Comparison of ENCODE assay signal across 27 cellular contexts in genomic region chr9:8268881-8269280, GRCh38.
"Had no signal": no experiment of that assay in that cellular context is flagged by ENCODE, and none has a peak within 500 bp of the region (broad histone marks: within the 10 kb centered on the region; RNA-seq: fewer than 3 reads in every experiment).

No MANE protein-coding gene starts in this region.

- DNase-seq: islet precursor cell; left ventricle myocardium inferior; midbrain; mucosa of descending colon; naive thymus-derived CD4-positive, alpha-beta T cell; ovary; posterior cingulate gyrus; retina; right cardiac atrium; stimulated activated CD4-positive, alpha-beta T cell treated with anti-CD3 and anti-CD28 coated beads, Interleukin-1b, Interleukin-23, amount 100 ng/mL, for 48 hours; stimulated activated CD4-positive, alpha-beta T cell treated with anti-CD3 and anti-CD28 coated beads, Interleukin-2, amount 100 ng/mL, for 48 hours; stimulated activated CD4-positive, alpha-beta T cell treated with anti-CD3 and anti-CD28 coated beads, Interleukin-4, amount 100 ng/mL, for 4 hours; stimulated activated CD8-positive, alpha-beta memory T cell treated with anti-CD3 and anti-CD28 coated beads, Interleukin-4, amount 100 ng/mL, for 48 hours; stimulated activated naive CD4-positive, alpha-beta T cell treated with Interleukin-2 at 50 U/mL for 16 hours; stomach; tibial artery; trophoblast cell; upper lobe of right lung had no signal

- H3K36me3 ChIP-seq: left ventricle myocardium inferior, ovary, prostate gland, stomach, suprapubic skin, thoracic aorta, tibial artery, upper lobe of right lung had no signal

- H3K4me2 ChIP-seq: hepatocyte, smooth muscle cell had no signal

- H3K27me3 ChIP-seq: hepatocyte, ovary, stomach, suprapubic skin, tibial artery, upper lobe of right lung had no signal

- H3K27ac ChIP-seq: hepatocyte, left ventricle myocardium inferior, ovary, prostate gland, stomach, suprapubic skin, thoracic aorta, tibial artery, upper lobe of right lung had no signal

- H3K79me2 ChIP-seq: hepatocyte had no signal

- H3K4me3 ChIP-seq: hepatocyte, left ventricle myocardium inferior, lung, mucosa of descending colon, ovary, prostate gland, smooth muscle cell, stomach, suprapubic skin, thoracic aorta, tibial artery, upper lobe of right lung had no signal

- H2AFZ ChIP-seq: hepatocyte had no signal

- FAIRE-seq: urothelium cell line had no signal

- ATAC-seq: mucosa of descending colon; naive thymus-derived CD4-positive, alpha-beta T cell; natural killer cell treated with Interleukin-12 subunit alpha and Interleukin-12 subunit beta and Interleukin-15 and Interleukin-18, amount 100 ng/mL, for 72 hours; right cardiac atrium; stimulated activated memory B cell treated with anti-CD40 and anti-IgM and Interleukin-4, amounts not matched to agents 10 μg/mL and 1 μg/mL and 100 μg/mL, for 72 hours; upper lobe of right lung had no signal

- H3K9me3 ChIP-seq: mucosa of descending colon, ovary, prostate gland, stomach, suprapubic skin, thoracic aorta, tibial artery, upper lobe of right lung had no signal

- H3K4me1 ChIP-seq: prostate gland, suprapubic skin had no signal
